30 cellular contexts compared by ENCODE assay signal in genomic region chr19:19633711-19634515, GRCh38. TPM values are rescaled to one million over a fixed set of nuclear protein-coding genes. Genes with fewer than 3 reads are reported as not detected.
DNase-seq lines count a peak whose midpoint lies in the region; ATAC-seq, FAIRE-seq and TF ChIP-seq lines count a peak whose summit lies in the region.
"Had no signal": no experiment of that assay in that cellular context is flagged by ENCODE, and none has a peak within 500 bp of the region (broad histone marks: within the 10 kb centered on the region; RNA-seq: fewer than 3 reads in every experiment).

No MANE protein-coding gene starts in this region.

- H2AFZ ChIP-seq in neuronal stem cell (ENCODE audit: low read length): no peak overlapping the region

- FAIRE-seq in bronchial epithelial cell (lab: Jason Lieb, UNC): peak; percentile 36

- H3K79me1 ChIP-seq in neuronal stem cell (ENCODE audit: low read depth, low read length): no peaks in the 10 kb centered on the region

- intact Hi-C loops in activated CD8-positive, alpha-beta T cell treated with anti-CD3 and anti-CD28 coated beads for 36 hours (cut with micrococcal nuclease): no loop called here

- H3K23ac ChIP-seq in neuronal stem cell (ENCODE audit: low read depth, low read length, poor library complexity): no peak overlapping the region

- H3K9ac ChIP-seq in neuronal stem cell (ENCODE audit: low read depth, low read length, poor library complexity): no peak overlapping the region

- H3K36me3 ChIP-seq in bronchial epithelial cell (ENCODE audit: control insufficient read depth, insufficient read depth, low read length): peaks cover 21% of the 10 kb centered on the region
- peaks cover 15 to 62% of the 10 kb centered on the region in 2 donors for H3K36me3 ChIP-seq in neuronal stem cell (replicated peaks in 1 of 2; ENCODE audit: control insufficient read depth in 2 of 2, insufficient read depth in 2 of 2, low read length in 2 of 2)
- peaks cover 0 to 62% (median 0%) of the 10 kb centered on the region in 3 donors for H3K36me3 ChIP-seq in tibial nerve
- H3K36me3 ChIP-seq: breast epithelium, colonic mucosa had no signal

- no peak overlapping the region for H2BK120ac ChIP-seq in neuronal stem cell (ENCODE audit: low read depth, low read length)

- CTCF ChIA-PET in activated CD8-positive, alpha-beta T cell treated with anti-CD3 and anti-CD28 coated beads for 36 hours (lab: Charles Lee): interaction anchor here (0.7 to 0.9 kb wide), 3 partner anchors 21 to 102 kb away, joined by 3 to 5 read pairs (median 3); no protein-coding TSS in a partner anchor
- CTCF ChIA-PET in activated CD8-positive, alpha-beta T cell treated with anti-CD3 and anti-CD28 coated beads, Interleukin-2, amount 10 ng/mL, durations not matched to agents 7 days and 5 days (lab: Charles Lee): interaction anchor here (1.0 to 2.0 kb wide), 2 partner anchors 79 to 102 kb away, joined by 5 to 6 read pairs; no protein-coding TSS in a partner anchor

- no peak overlapping the region for H2BK12ac ChIP-seq in neuronal stem cell (ENCODE audit: low read length)

- DNase-seq in activated CD8-positive, alpha-beta T cell treated with anti-CD3 and anti-CD28 coated beads for 36 hours: no peak
- no peak for DNase-seq in activated CD8-positive, alpha-beta T cell treated with anti-CD3 and anti-CD28 coated beads, Interleukin-2, amount 10 ng/mL, durations not matched to agents 7 days and 5 days
- peak; percentile 1 for DNase-seq in GM12865 (ENCODE audit: low read depth)
- DNase-seq in bronchial epithelial cell (ENCODE audit: low read depth): no peak
- no peak for DNase-seq in neuronal stem cell (ENCODE audit: low spot score)
- DNase-seq in D341Med (ENCODE audit: low spot score): no peak
- no peak for DNase-seq in tibial nerve (ENCODE audit: low spot score in 2 of 2)
- DNase-seq: 8988T; activated CD4-positive, alpha-beta T cell treated with anti-CD3 and anti-CD28 coated beads for 36 hours; activated CD8-positive, alpha-beta memory T cell treated with anti-CD3 and anti-CD28 coated beads, Interleukin-2, amount 10 ng/mL, durations not matched to agents 7 days and 5 days; amniotic stem cell; colonic mucosa; COR-L47; DND-41; foreskin melanocyte; NCI-H2081; NCI-H226; sigmoid colon; stimulated activated CD4-positive, alpha-beta T cell treated with anti-CD3 and anti-CD28 coated beads, Interleukin-15, amount 100 ng/mL, for 24 hours; T-helper 2 cell; transverse colon had no signal

- H3K27me3 ChIP-seq in bronchial epithelial cell (ENCODE audit: control insufficient read depth, insufficient read depth, low read length) (no peaks in the 10 kb centered on the region), neuronal stem cell (ENCODE audit: control insufficient read depth in 3 of 3, insufficient read depth in 3 of 3, low read depth in 1 of 3, low read length in 3 of 3) (no peaks in the 10 kb centered on the region), tibial nerve (no peaks in the 10 kb centered on the region)
- H3K27me3 ChIP-seq: breast epithelium, colonic mucosa, SJSA1, transverse colon had no signal

- peaks cover 0 to 2% of the 10 kb centered on the region in 2 donors for H3K9me3 ChIP-seq in neuronal stem cell (replicated peaks in 1 of 2; ENCODE audit: control insufficient read depth in 2 of 2, insufficient read depth in 1 of 2, low read depth in 1 of 2, low read length in 2 of 2)
- no peaks in the 10 kb centered on the region for H3K9me3 ChIP-seq in tibial nerve
- H3K9me3 ChIP-seq: breast epithelium, colonic mucosa, esophagus muscularis mucosa, HAP-1, sigmoid colon, SJSA1, transverse colon had no signal

- no peaks in the 10 kb centered on the region for H3K9me3 Mint-ChIP-seq in activated CD8-positive, alpha-beta T cell treated with anti-CD3 and anti-CD28 coated beads for 36 hours
- no peaks in the 10 kb centered on the region for H3K9me3 Mint-ChIP-seq in activated CD8-positive, alpha-beta T cell treated with anti-CD3 and anti-CD28 coated beads, Interleukin-2, amount 10 ng/mL, durations not matched to agents 7 days and 5 days (ENCODE audit: insufficient read depth)
- H3K9me3 Mint-ChIP-seq: nephron had no signal

- ATAC-seq in activated CD8-positive, alpha-beta T cell treated with anti-CD3 and anti-CD28 coated beads for 36 hours: no peak
- no peak for ATAC-seq in activated CD8-positive, alpha-beta T cell treated with anti-CD3 and anti-CD28 coated beads, Interleukin-2, amount 10 ng/mL, durations not matched to agents 7 days and 5 days
- no peak for ATAC-seq in HG02852 (IDR thresholded peaks at IDR 0.05; ENCODE audit: unreplicated experiment)
- ATAC-seq: activated CD4-positive, alpha-beta T cell treated with anti-CD3 and anti-CD28 coated beads for 36 hours; activated CD8-positive, alpha-beta memory T cell treated with anti-CD3 and anti-CD28 coated beads, Interleukin-2, amount 10 ng/mL, durations not matched to agents 7 days and 5 days; left lobe of liver had no signal

- no peak overlapping the region for H2BK15ac ChIP-seq in neuronal stem cell (ENCODE audit: low read length)

- H3K4me1 Mint-ChIP-seq in activated CD8-positive, alpha-beta T cell treated with anti-CD3 and anti-CD28 coated beads for 36 hours (ENCODE audit: low read depth): peaks cover 10% of the 10 kb centered on the region
- peaks cover 20% of the 10 kb centered on the region for H3K4me1 Mint-ChIP-seq in activated CD8-positive, alpha-beta T cell treated with anti-CD3 and anti-CD28 coated beads, Interleukin-2, amount 10 ng/mL, durations not matched to agents 7 days and 5 days (ENCODE audit: low read depth)
- H3K4me1 Mint-ChIP-seq: nephron had no signal

- H2BK5ac ChIP-seq in neuronal stem cell (ENCODE audit: low read length): peak overlapping the region; percentile 8

- H4K91ac ChIP-seq in neuronal stem cell (ENCODE audit: low read depth, low read length, poor library complexity): no peak overlapping the region

- no peak for TF ChIP-seq CTCF in activated CD8-positive, alpha-beta T cell treated with anti-CD3 and anti-CD28 coated beads for 36 hours (IDR thresholded peaks at IDR 0.05)
- TF ChIP-seq CTCF in GM12865 (IDR thresholded peaks at IDR 0.05; ENCODE audit: insufficient read depth, low read depth, low read length, missing control alignments): no peak
- TF ChIP-seq CTCF in bronchial epithelial cell (IDR thresholded peaks at IDR 0.05; ENCODE audit: insufficient read depth, low read length, severe bottlenecking): no peak
- TF ChIP-seq CTCF in tibial nerve (IDR thresholded peaks at IDR 0.05): no peak

- H3K4me3 ChIP-seq in GM12865 (ENCODE audit: low read depth, low read length): no peak overlapping the region
- H3K4me3 ChIP-seq in bronchial epithelial cell (ENCODE audit: low read depth, low read length): no peak overlapping the region
- no peak overlapping the region for H3K4me3 ChIP-seq in neuronal stem cell (ENCODE audit: low read length in 2 of 2)
- H3K4me3 ChIP-seq in tibial nerve: no peak overlapping the region
- H3K4me3 ChIP-seq: breast epithelium, colonic mucosa, esophagus muscularis mucosa, HAP-1, sigmoid colon, SJSA1, transverse colon had no signal

- H3K27me3 Mint-ChIP-seq in activated CD8-positive, alpha-beta T cell treated with anti-CD3 and anti-CD28 coated beads for 36 hours: no peaks in the 10 kb centered on the region
- no peaks in the 10 kb centered on the region for H3K27me3 Mint-ChIP-seq in activated CD8-positive, alpha-beta T cell treated with anti-CD3 and anti-CD28 coated beads, Interleukin-2, amount 10 ng/mL, durations not matched to agents 7 days and 5 days (ENCODE audit: low read depth)
- H3K27me3 Mint-ChIP-seq: activated CD4-positive, alpha-beta T cell treated with anti-CD3 and anti-CD28 coated beads for 36 hours; activated CD8-positive, alpha-beta memory T cell treated with anti-CD3 and anti-CD28 coated beads, Interleukin-2, amount 10 ng/mL, durations not matched to agents 7 days and 5 days; progenitor cell of endocrine pancreas had no signal

- H2AK5ac ChIP-seq in neuronal stem cell (ENCODE audit: low read depth, low read length): no peak overlapping the region

- peaks cover 48% of the 10 kb centered on the region for H3K36me3 Mint-ChIP-seq in activated CD8-positive, alpha-beta T cell treated with anti-CD3 and anti-CD28 coated beads for 36 hours (ENCODE audit: low read depth)
- peaks cover 69% of the 10 kb centered on the region for H3K36me3 Mint-ChIP-seq in activated CD8-positive, alpha-beta T cell treated with anti-CD3 and anti-CD28 coated beads, Interleukin-2, amount 10 ng/mL, durations not matched to agents 7 days and 5 days (ENCODE audit: low read depth)

- H3K4me1 ChIP-seq in neuronal stem cell (ENCODE audit: control insufficient read depth in 2 of 2, insufficient read depth in 1 of 2, low read depth in 1 of 2, low read length in 2 of 2): peaks cover 0 to under 1% of the 10 kb centered on the region in 2 donors
- peaks cover 0 to 1% (median under 1%) of the 10 kb centered on the region in 4 donors for H3K4me1 ChIP-seq in tibial nerve
- H3K4me1 ChIP-seq: breast epithelium, colonic mucosa, HAP-1, sigmoid colon, SJSA1 had no signal

- WGBS in neuronal stem cell (ENCODE audit: extremely low coverage in 2 of 2, insufficient read length in 2 of 2, insufficient replicate concordance in 1 of 2), 2 donors: no CpG with 5 or more reads among the region's 22 CpGs
- 85 to 93% methylated on average over 19 to 22 of the region's 22 CpGs for WGBS in tibial nerve, 2 donors

- no peak overlapping the region for H3K4ac ChIP-seq in neuronal stem cell (ENCODE audit: low read length)

- H4K8ac ChIP-seq in neuronal stem cell (ENCODE audit: low read depth, low read length): peak overlapping the region; percentile 93

- no peak overlapping the region for H3K18ac ChIP-seq in neuronal stem cell (ENCODE audit: low read length)

- TF ChIP-seq EP300 in tibial nerve (IDR thresholded peaks at IDR 0.05): no peak

- peak overlapping the region; percentile 43 for H3K27ac Mint-ChIP-seq in activated CD8-positive, alpha-beta T cell treated with anti-CD3 and anti-CD28 coated beads for 36 hours
- no peak overlapping the region for H3K27ac Mint-ChIP-seq in activated CD8-positive, alpha-beta T cell treated with anti-CD3 and anti-CD28 coated beads, Interleukin-2, amount 10 ng/mL, durations not matched to agents 7 days and 5 days
- H3K27ac Mint-ChIP-seq: activated CD4-positive, alpha-beta T cell treated with anti-CD3 and anti-CD28 coated beads for 36 hours; nephron; progenitor cell of endocrine pancreas had no signal

- POLR2A ChIA-PET in activated CD8-positive, alpha-beta T cell treated with anti-CD3 and anti-CD28 coated beads for 36 hours (lab: Charles Lee): interaction anchor here (1.0 to 1.2 kb wide), 2 partner anchors 20 to 28 kb away, joined by 3 read pairs; no protein-coding TSS in a partner anchor
- POLR2A ChIA-PET in activated CD8-positive, alpha-beta T cell treated with anti-CD3 and anti-CD28 coated beads, Interleukin-2, amount 10 ng/mL, durations not matched to agents 7 days and 5 days (lab: Charles Lee): no interaction called here

- no peak overlapping the region for H3K4me3 Mint-ChIP-seq in activated CD8-positive, alpha-beta T cell treated with anti-CD3 and anti-CD28 coated beads for 36 hours
- H3K4me3 Mint-ChIP-seq in activated CD8-positive, alpha-beta T cell treated with anti-CD3 and anti-CD28 coated beads, Interleukin-2, amount 10 ng/mL, durations not matched to agents 7 days and 5 days: no peak overlapping the region
- H3K4me3 Mint-ChIP-seq: activated CD4-positive, alpha-beta T cell treated with anti-CD3 and anti-CD28 coated beads for 36 hours; activated CD8-positive, alpha-beta memory T cell treated with anti-CD3 and anti-CD28 coated beads, Interleukin-2, amount 10 ng/mL, durations not matched to agents 7 days and 5 days; nephron had no signal

- no peak overlapping the region for H3K4me2 ChIP-seq in neuronal stem cell (ENCODE audit: insufficient read depth, low read length, poor library complexity, severe bottlenecking)

- H3K27ac ChIP-seq in neuronal stem cell (replicated peaks; ENCODE audit: low read length) (no peak overlapping the region), tibial nerve (no peak overlapping the region)
- H3K27ac ChIP-seq: breast epithelium, colonic mucosa, esophagus muscularis mucosa, HL-60, sigmoid colon, SJSA1, transverse colon had no signal

- peak overlapping the region; percentile 23 for H3K14ac ChIP-seq in neuronal stem cell (ENCODE audit: low read length)

- no peak for TF ChIP-seq POLR2A in tibial nerve (IDR thresholded peaks at IDR 0.05)

RNA-seq across cellular contexts. Expression of gene LPAR2, which starts 5.9 kb away (rescaled TPM):
- 10 to 100 TPM; 26.6 to 28.2 TPM for total RNA-seq in activated CD8-positive, alpha-beta T cell treated with anti-CD3 and anti-CD28 coated beads for 36 hours
- total RNA-seq in activated CD8-positive, alpha-beta T cell treated with anti-CD3 and anti-CD28 coated beads, Interleukin-2, amount 10 ng/mL, durations not matched to agents 7 days and 5 days: 10 to 100 TPM; 44.8 to 50.8 TPM
- 5.5 and 5.6 TPM in 2 replicates for total RNA-seq in bronchial epithelial cell
- 79.0 TPM for polyA plus RNA-seq in neuronal stem cell (2013, experiment 1 of 2)
- polyA plus RNA-seq in neuronal stem cell (2013, experiment 2 of 2): 73.0 TPM
- total RNA-seq in tibial nerve: 1 to 10 TPM in 3 of 4 donors, under 1 TPM in 1; 0.39 to 3.0 (median 1.8) TPM

RNA-seq across cellular contexts. Expression of gene GMIP, which starts 9.5 kb away (rescaled TPM):
- 10 to 100 TPM; 57.3 to 59.9 TPM for total RNA-seq in activated CD8-positive, alpha-beta T cell treated with anti-CD3 and anti-CD28 coated beads for 36 hours
- total RNA-seq in activated CD8-positive, alpha-beta T cell treated with anti-CD3 and anti-CD28 coated beads, Interleukin-2, amount 10 ng/mL, durations not matched to agents 7 days and 5 days: 100 to 1,000 TPM in 1 of 2 experiments, 10 to 100 TPM in 1; 96.7 to 104 TPM
- 3.2 and 3.7 TPM in 2 replicates for total RNA-seq in bronchial epithelial cell
- 6.5 TPM for polyA plus RNA-seq in neuronal stem cell (2013, experiment 1 of 2)
- 6.7 TPM for polyA plus RNA-seq in neuronal stem cell (2013, experiment 2 of 2)
- total RNA-seq in tibial nerve: 10 to 100 TPM in 3 of 4 donors, 1 to 10 TPM in 1; 8.8 to 35.1 (median 15.6) TPM

RNA-seq across cellular contexts. Expression of gene PBX4, which starts 15.4 kb away (rescaled TPM):
- 10 to 100 TPM; 13.8 to 15.6 TPM for total RNA-seq in activated CD8-positive, alpha-beta T cell treated with anti-CD3 and anti-CD28 coated beads for 36 hours
- 10 to 100 TPM; 33.8 to 34.1 TPM for total RNA-seq in activated CD8-positive, alpha-beta T cell treated with anti-CD3 and anti-CD28 coated beads, Interleukin-2, amount 10 ng/mL, durations not matched to agents 7 days and 5 days
- total RNA-seq in bronchial epithelial cell (0.53 and 0.64 TPM in 2 replicates), tibial nerve (10 to 100 TPM in 2 of 4 donors, 1 to 10 TPM in 2; 3.7 to 11.8 (median 8.1) TPM)
- polyA plus RNA-seq in neuronal stem cell (2013, experiment 1 of 2): 6.9 TPM
- 7.0 TPM for polyA plus RNA-seq in neuronal stem cell (2013, experiment 2 of 2)

RNA-seq across cellular contexts. Expression of gene ATP13A1, which starts 29.6 kb away (rescaled TPM):
- total RNA-seq in activated CD8-positive, alpha-beta T cell treated with anti-CD3 and anti-CD28 coated beads for 36 hours: 10 to 100 TPM; 52.4 to 53.1 TPM
- total RNA-seq in activated CD8-positive, alpha-beta T cell treated with anti-CD3 and anti-CD28 coated beads, Interleukin-2, amount 10 ng/mL, durations not matched to agents 7 days and 5 days: 10 to 100 TPM; 78.6 to 78.8 TPM
- 20.3 and 22.7 TPM in 2 replicates for total RNA-seq in bronchial epithelial cell
- 20.7 TPM for polyA plus RNA-seq in neuronal stem cell (2013, experiment 1 of 2)
- 20.1 TPM for polyA plus RNA-seq in neuronal stem cell (2013, experiment 2 of 2)
- total RNA-seq in tibial nerve: 100 to 1,000 TPM; 312 to 705 (median 344) TPM

RNA-seq across cellular contexts. Expression of gene ZNF101, which starts 34.7 kb away (rescaled TPM):
- 10 to 100 TPM; 82.5 to 85.2 TPM for total RNA-seq in activated CD8-positive, alpha-beta T cell treated with anti-CD3 and anti-CD28 coated beads for 36 hours
- 10 to 100 TPM; 74.2 to 87.8 TPM for total RNA-seq in activated CD8-positive, alpha-beta T cell treated with anti-CD3 and anti-CD28 coated beads, Interleukin-2, amount 10 ng/mL, durations not matched to agents 7 days and 5 days
- total RNA-seq in bronchial epithelial cell (8.7 and 14.6 TPM in 2 replicates), tibial nerve (10 to 100 TPM in 2 of 4 donors, 1 to 10 TPM in 2; 4.0 to 12.0 (median 10.5) TPM)
- 14.0 TPM for polyA plus RNA-seq in neuronal stem cell (2013, experiment 1 of 2)
- 14.0 TPM for polyA plus RNA-seq in neuronal stem cell (2013, experiment 2 of 2)
